13 cellular contexts compared by ENCODE assay signal in the genomic region with DNA sequence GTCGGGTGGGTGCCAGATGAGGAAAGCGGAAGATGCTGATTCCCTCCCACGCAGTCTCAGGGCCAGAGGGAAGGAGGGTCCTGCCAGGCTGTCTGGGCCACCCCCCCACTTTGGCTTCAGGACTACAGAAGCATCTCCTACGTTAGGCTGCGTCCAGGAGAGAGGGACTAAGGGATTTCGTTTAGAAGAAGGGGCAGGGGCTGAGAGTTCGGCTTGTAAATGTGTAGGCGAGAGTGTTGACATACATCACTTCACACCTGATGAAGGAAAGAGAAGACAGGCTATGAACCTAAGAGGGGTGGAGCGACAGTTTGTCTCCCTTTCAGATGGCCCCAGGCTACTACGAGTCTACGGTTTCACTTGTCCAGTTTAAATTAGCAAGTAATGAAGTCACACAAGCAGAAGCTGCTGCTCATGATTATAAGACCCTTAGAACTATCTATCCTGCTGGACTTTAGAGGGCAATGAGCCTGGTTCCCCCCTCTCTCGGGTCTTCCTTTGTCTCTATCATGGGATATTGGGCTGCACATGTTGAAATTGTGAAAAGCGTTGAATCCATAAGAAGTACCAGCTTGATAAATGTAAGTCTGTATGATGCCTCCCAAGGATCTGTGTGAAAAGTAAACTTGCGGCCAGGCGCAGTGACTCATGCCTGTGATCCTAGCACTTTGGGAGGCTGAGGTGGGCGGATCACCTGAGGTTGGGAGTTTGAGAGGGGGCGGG.
DNase-seq lines count a peak whose midpoint lies in the region; ATAC-seq, FAIRE-seq and TF ChIP-seq lines count a peak whose summit lies in the region.
"Had no signal": no experiment of that assay in that cellular context is flagged by ENCODE, and none has a peak within 500 bp of the region (broad histone marks: within the 10 kb centered on the region; RNA-seq: fewer than 3 reads in every experiment).

No MANE protein-coding gene starts in this region.

- intact Hi-C loops in HepG2 (cut with micrococcal nuclease; ENCODE audit: unreplicated experiment): loop anchor here (5.0 kb wide), 1 partner anchor 78 kb away; no protein-coding TSS in a partner anchor
- intact Hi-C loops in right lobe of liver (cut with DNase I): no loop called here
- intact Hi-C loops in aorta (cut with DNase I): loop anchor here (2.0 to 5.0 kb wide), 3 partner anchors 47 to 85 kb away; no protein-coding TSS in a partner anchor
- intact Hi-C loops in activated CD8-positive, alpha-beta T cell treated with anti-CD3 and anti-CD28 coated beads for 36 hours (cut with micrococcal nuclease): no loop called here

- H3K9me3 ChIP-seq in HepG2 (ENCODE audit: low read length): no peaks in the 10 kb centered on the region
- no peaks in the 10 kb centered on the region for H3K9me3 ChIP-seq in right lobe of liver
- H3K9me3 ChIP-seq in mucosa of rectum (ENCODE audit: control insufficient read depth in 2 of 2, low read length in 2 of 2): no peaks in the 10 kb centered on the region
- no peaks in the 10 kb centered on the region for H3K9me3 ChIP-seq in aorta (ENCODE audit: control insufficient read depth, low read length)

- H3K9ac ChIP-seq in HepG2 (ENCODE audit: insufficient read depth, low read depth, low read length) (no peak overlapping the region), mucosa of rectum (ENCODE audit: low read depth in 1 of 2, low read length in 2 of 2) (no peak overlapping the region)

- TF ChIP-seq RAD21 in HepG2 (CRISPR knock-in tag; IDR thresholded peaks at IDR 0.05): no peak

- TF ChIP-seq CTCF in HepG2 (CRISPR knock-in tag; IDR thresholded peaks at IDR 0.05) (no peak), right lobe of liver (IDR thresholded peaks at IDR 0.05) (no peak), epithelial cell of esophagus (IDR thresholded peaks at IDR 0.05; ENCODE audit: insufficient read depth, low read depth, low read length, missing control alignments) (no peak)
- no peak for TF ChIP-seq CTCF in activated CD8-positive, alpha-beta T cell treated with anti-CD3 and anti-CD28 coated beads for 36 hours (IDR thresholded peaks at IDR 0.05)

- no peak overlapping the region for H3K4me2 ChIP-seq in HepG2 (ENCODE audit: low read depth, low read length)

- TF ChIP-seq POLR2A in HepG2 (IDR thresholded peaks at IDR 0.05; ENCODE audit: insufficient read depth in 1 of 2, low read depth in 2 of 2, low read length in 2 of 2): no peak
- no peak for TF ChIP-seq POLR2A in right lobe of liver (IDR thresholded peaks at IDR 0.05)

- in situ Hi-C loops in HepG2 (cut with HindIII; ENCODE audit: extremely low pct_ligation_motif_present, low pct_unique_long_range_greater_than_20kb): loop anchor here (10.0 kb wide), 1 partner anchor 135 kb away; no protein-coding TSS in a partner anchor

- H3K27ac ChIP-seq in HepG2 (ENCODE audit: extremely low read length, insufficient read depth, low read length): no peak overlapping the region
- no peak overlapping the region for H3K27ac ChIP-seq in right lobe of liver
- H3K27ac ChIP-seq in mucosa of rectum (ENCODE audit: low read depth in 2 of 2, low read length in 2 of 2): peak overlapping the region; percentile 5 to 12
- peak overlapping the region; percentile 93 to 96 for H3K27ac ChIP-seq in aorta (ENCODE audit: low read depth in 1 of 2, low read length in 2 of 2)

- H3K27me3 Mint-ChIP-seq in activated CD8-positive, alpha-beta T cell treated with anti-CD3 and anti-CD28 coated beads for 36 hours: no peaks in the 10 kb centered on the region
- H3K27me3 Mint-ChIP-seq: memory B cell had no signal

- no peaks in the 10 kb centered on the region for H3K4me1 Mint-ChIP-seq in activated CD8-positive, alpha-beta T cell treated with anti-CD3 and anti-CD28 coated beads for 36 hours (ENCODE audit: low read depth)

- no peaks in the 10 kb centered on the region for H3K9me3 Mint-ChIP-seq in activated CD8-positive, alpha-beta T cell treated with anti-CD3 and anti-CD28 coated beads for 36 hours
- H3K9me3 Mint-ChIP-seq: memory B cell had no signal

- no peak overlapping the region for H3K27ac Mint-ChIP-seq in activated CD8-positive, alpha-beta T cell treated with anti-CD3 and anti-CD28 coated beads for 36 hours
- H3K27ac Mint-ChIP-seq: memory B cell had no signal

- no peak overlapping the region for H3K4me3 ChIP-seq in HepG2 (replicated peaks in 1 of 3; ENCODE audit: insufficient read depth in 1 of 3, low read depth in 2 of 3, low read length in 3 of 3)
- no peak overlapping the region for H3K4me3 ChIP-seq in right lobe of liver
- H3K4me3 ChIP-seq in epithelial cell of esophagus (ENCODE audit: low read length): no peak overlapping the region
- no peak overlapping the region for H3K4me3 ChIP-seq in mucosa of rectum (ENCODE audit: low read length in 2 of 2)
- no peak overlapping the region for H3K4me3 ChIP-seq in aorta (ENCODE audit: low read length in 2 of 2)

- H3K4me1 ChIP-seq in HepG2 (ENCODE audit: insufficient read depth, low read length) (peaks cover 80% of the 10 kb centered on the region), right lobe of liver (peaks cover 0 to 19% (median 9%) of the 10 kb centered on the region in 4 donors), mucosa of rectum (ENCODE audit: control insufficient read depth in 2 of 2, insufficient read depth in 2 of 2, low read length in 2 of 2) (peaks cover 5 to 15% of the 10 kb centered on the region in 2 donors), aorta (ENCODE audit: control insufficient read depth in 1 of 2, insufficient read depth in 2 of 2, low read length in 2 of 2) (peaks cover 12 to 13% of the 10 kb centered on the region in 2 donors)

- H2AFZ ChIP-seq in HepG2 (ENCODE audit: low read length): no peak overlapping the region

- 95% methylated on average over 17 of the region's 17 CpGs for WGBS in HepG2 (ENCODE audit: low lambda C conversion rate)
- 94% methylated on average over 10 of the region's 17 CpGs for WGBS in right lobe of liver (ENCODE audit: insufficient coverage, low coverage, low lambda C conversion rate, missing lambda C conversion rate)
- WGBS in aorta, 2 donors: 50 to 55% methylated on average over 17 of the region's 17 CpGs

- POLR2A ChIA-PET in HepG2 (lab: Yijun Ruan, JAX): interaction anchor here (1.2 kb wide), 1 partner anchor 72 kb away, joined by 3 read pairs; no protein-coding TSS in a partner anchor
- POLR2A ChIA-PET in activated CD8-positive, alpha-beta T cell treated with anti-CD3 and anti-CD28 coated beads for 36 hours (lab: Charles Lee): no interaction called here

- H3K27me3 ChIP-seq in HepG2 (ENCODE audit: control insufficient read depth in 1 of 2, insufficient read depth in 2 of 2, low read length in 2 of 2) (no peaks in the 10 kb centered on the region), right lobe of liver (no peaks in the 10 kb centered on the region), mucosa of rectum (ENCODE audit: control insufficient read depth in 2 of 2, insufficient read depth in 2 of 2, low read length in 2 of 2) (no peaks in the 10 kb centered on the region), aorta (ENCODE audit: control insufficient read depth in 1 of 2, insufficient read depth in 2 of 2, low read length in 1 of 2) (no peaks in the 10 kb centered on the region)

- no peaks in the 10 kb centered on the region for H4K20me1 ChIP-seq in HepG2 (ENCODE audit: insufficient read depth, low read length)

- no peak for ATAC-seq in HepG2
- no peak for ATAC-seq in right lobe of liver
- no peak for ATAC-seq in aorta (ENCODE audit: low FRiP score)
- no peak for ATAC-seq in activated CD8-positive, alpha-beta T cell treated with anti-CD3 and anti-CD28 coated beads for 36 hours

- H3K79me2 ChIP-seq in HepG2 (ENCODE audit: insufficient read depth, low read length): no peaks in the 10 kb centered on the region

- no peak overlapping the region for H3K4me3 Mint-ChIP-seq in activated CD8-positive, alpha-beta T cell treated with anti-CD3 and anti-CD28 coated beads for 36 hours
- H3K4me3 Mint-ChIP-seq: memory B cell had no signal

- BruUV-seq in HepG2 (replicated peaks; lab: Mats Ljungman, UMichigan): no TSS peak

- H3K36me3 Mint-ChIP-seq in activated CD8-positive, alpha-beta T cell treated with anti-CD3 and anti-CD28 coated beads for 36 hours (ENCODE audit: low read depth): peaks cover 4% of the 10 kb centered on the region

- DNase-seq in HepG2 (ENCODE audit: low spot score): no peak
- no peak for DNase-seq in right lobe of liver
- peak; percentile 93 for DNase-seq in epithelial cell of esophagus (ENCODE audit: low read depth)
- DNase-seq in aorta: no peak
- no peak for DNase-seq in activated CD8-positive, alpha-beta T cell treated with anti-CD3 and anti-CD28 coated beads for 36 hours
- DNase-seq in Ammon's horn (ENCODE audit: low spot score): no peak
- no peak for DNase-seq in NK-92 treated with Interleukin-12 subunit alpha and Interleukin-12 subunit beta, amount 100 ng/mL, for 24 hours (lab: John Stamatoyannopoulos, UW)
- DNase-seq: effector CD8-positive, alpha-beta T cell; NCI-H1930; stimulated activated CD4-positive, alpha-beta T cell treated with anti-CD3 and anti-CD28 coated beads, Interleukin-2, amount 100 ng/mL, for 48 hours; T-helper 1 cell had no signal

- FAIRE-seq in HepG2 (lab: Jason Lieb, UNC): no peak

- CTCF ChIA-PET in HepG2 (lab: Yijun Ruan, JAX; ENCODE audit: low intra/inter-chr PET ratio, low total read pairs): no interaction called here
- CTCF ChIA-PET in activated CD8-positive, alpha-beta T cell treated with anti-CD3 and anti-CD28 coated beads for 36 hours (lab: Charles Lee): no interaction called here

- no peaks in the 10 kb centered on the region for H3K36me3 ChIP-seq in HepG2 (replicated peaks in 1 of 2; ENCODE audit: control insufficient read depth in 1 of 2, insufficient read depth in 2 of 2, low read length in 2 of 2)
- H3K36me3 ChIP-seq in right lobe of liver: no peaks in the 10 kb centered on the region
- no peaks in the 10 kb centered on the region for H3K36me3 ChIP-seq in mucosa of rectum (ENCODE audit: control insufficient read depth in 2 of 2, insufficient read depth in 2 of 2, low read length in 2 of 2)
- H3K36me3 ChIP-seq in aorta (ENCODE audit: control insufficient read depth in 1 of 2, insufficient read depth in 2 of 2, low read length in 1 of 2): no peaks in the 10 kb centered on the region

- TF ChIP-seq EP300 in HepG2 (IDR thresholded peaks at IDR 0.05; ENCODE audit: low read depth in 2 of 2, low read length in 2 of 2) (no peak), HepG2 (CRISPR knock-in tag; IDR thresholded peaks at IDR 0.05; ENCODE audit: borderline replicate concordance) (no peak)

TF ChIP-seq in HepG2, 621 proteins besides CTCF, POLR2A, EP300 and RAD21:
- TF ChIP-seq SP4 (CRISPR knock-in tag; IDR thresholded peaks at IDR 0.05) (no peak), NRL (CRISPR knock-in tag; IDR thresholded peaks at IDR 0.05; ENCODE audit: borderline replicate concordance) (no peak), FOSL2 (CRISPR knock-in tag; IDR thresholded peaks at IDR 0.05) (peak; percentile 31; the same call in 1 of the 2 replicates), SALL1 (CRISPR knock-in tag; IDR thresholded peaks at IDR 0.05) (no peak)

Comparison
In these comparisons a context has a peak if more than half of its experiments do, and no peak if none do; other contexts are left out.
1. intact Hi-C loops: an anchor here in HepG2 (5.0 kb wide) and aorta (2.0 to 5.0 kb wide); none called in right lobe of liver and activated CD8-positive, alpha-beta T cell treated with anti-CD3 and anti-CD28 coated beads for 36 hours.
2. H3K27ac ChIP-seq: peak in mucosa of rectum (2 of 2) and aorta (2 of 2); none in HepG2 (single experiment) and right lobe of liver (0 of 3).